In the genomic region with DNA sequence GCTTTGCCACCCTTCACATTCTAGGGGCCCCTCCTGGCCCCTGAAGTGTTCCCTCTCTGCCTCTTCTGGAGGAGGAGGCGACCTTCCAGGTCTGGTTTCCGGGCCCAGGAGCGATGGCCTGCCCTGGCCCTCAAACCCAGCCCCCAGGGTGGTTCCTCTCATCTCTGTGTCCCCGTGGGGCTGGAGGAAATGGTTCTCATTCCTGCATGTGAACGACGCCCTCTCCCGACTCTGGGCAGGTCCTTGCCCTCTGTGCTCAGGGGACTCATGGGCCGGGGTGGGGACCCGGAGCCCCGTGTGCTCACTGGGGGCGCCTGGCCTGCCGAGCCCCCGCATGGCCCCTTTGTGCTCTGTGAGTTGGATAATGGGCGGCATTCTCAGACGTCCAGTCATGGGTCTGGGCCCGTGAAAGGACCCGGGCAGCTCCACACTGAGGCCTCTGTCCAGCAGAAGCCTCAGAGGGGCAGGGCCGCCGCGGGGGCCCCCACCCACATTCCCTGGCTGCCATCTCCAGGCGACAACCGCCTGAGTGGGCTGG, we compare ENCODE assay signal across 1 cellular context.
TF ChIP-seq lines count a peak whose summit lies in the region.

No MANE protein-coding gene starts in this region.

TF ChIP-seq in endothelial cell of umbilical vein, 7 proteins besides CTCF, POLR2A, EP300 and RAD21:
- no peak for TF ChIP-seq MYC (IDR thresholded peaks at IDR 0.05; ENCODE audit: low read depth, low read length)
- no peak for TF ChIP-seq FOS (IDR thresholded peaks at IDR 0.05; ENCODE audit: borderline replicate concordance, insufficient read depth, low read length)
- TF ChIP-seq, protein P1, sequence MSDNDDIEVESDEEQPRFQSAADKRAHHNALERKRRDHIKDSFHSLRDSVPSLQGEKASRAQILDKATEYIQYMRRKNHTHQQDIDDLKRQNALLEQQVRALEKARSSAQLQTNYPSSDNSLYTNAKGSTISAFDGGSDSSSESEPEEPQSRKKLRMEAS (IDR thresholded peaks at IDR 0.05; ENCODE audit: insufficient read depth, insufficient read length): no peak
- no peak for TF ChIP-seq EZH2 (IDR thresholded peaks at IDR 0.05; ENCODE audit: borderline replicate concordance, low read depth, low read length, severe bottlenecking)
- TF ChIP-seq JUN (IDR thresholded peaks at IDR 0.05; ENCODE audit: borderline replicate concordance, insufficient read depth, insufficient read length, low read depth): no peak
- TF ChIP-seq POLR2AphosphoS5 (IDR thresholded peaks at IDR 0.05; ENCODE audit: insufficient read depth, low read depth, low read length): no peak
- no peak for TF ChIP-seq GATA2 (IDR thresholded peaks at IDR 0.05; ENCODE audit: insufficient read depth, insufficient read length, low read depth, low read length)
